ENCODE assay signal across 19 cellular contexts in the genomic region with DNA sequence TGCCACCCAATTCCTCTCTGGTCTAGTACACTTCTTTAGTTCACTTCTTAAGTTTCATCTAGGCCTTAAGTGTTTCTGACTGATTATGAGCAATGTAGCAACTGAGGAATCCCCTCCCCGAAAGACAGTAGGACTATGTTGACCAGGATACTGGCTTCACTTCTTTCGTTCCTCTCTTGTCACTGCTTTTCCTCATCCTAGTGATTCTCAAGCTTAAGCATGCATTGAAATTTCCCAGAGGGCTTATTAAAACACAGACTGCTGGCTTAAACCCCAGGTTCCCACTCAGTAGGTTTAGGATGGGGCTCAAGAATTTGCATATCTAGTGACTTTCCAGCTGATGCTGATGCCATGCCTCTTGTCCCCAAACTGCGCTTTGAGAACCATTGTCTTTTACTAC.
"Had no signal": no experiment of that assay in that cellular context is flagged by ENCODE, and none has a peak within 500 bp of the region (broad histone marks: within the 10 kb centered on the region; RNA-seq: fewer than 3 reads in every experiment).

No MANE protein-coding gene starts in this region.

- H3K27me3 Mint-ChIP-seq: brain, type B pancreatic cell had no signal

- H3K9me3 ChIP-seq: prostate gland, thoracic aorta had no signal

- H3K27ac ChIP-seq: epithelial cell of prostate, prostate gland, thoracic aorta, WERI-Rb-1 had no signal

- H3K4me3 ChIP-seq: lung, prostate gland, thoracic aorta had no signal

- H3K36me3 ChIP-seq: prostate gland, WERI-Rb-1 had no signal

- H3K36me3 Mint-ChIP-seq: activated naive CD4-positive, alpha-beta T cell treated with anti-CD3 and anti-CD28 coated beads, Interleukin-2, amount 50 U/mL, for 24 hours; brain; naive thymus-derived CD8-positive, alpha-beta T cell had no signal

- H3K4me3 Mint-ChIP-seq: activated CD8-positive, alpha-beta T cell treated with anti-CD3 and anti-CD28 coated beads, Interleukin-2, amount 10 ng/mL, durations not matched to agents 7 days and 5 days; activated naive CD4-positive, alpha-beta T cell treated with anti-CD3 and anti-CD28 coated beads, Interleukin-2, amount 50 U/mL, for 24 hours; activated T-helper 1 cell treated with anti-CD3 and anti-CD28 coated beads, Interleukin-12 subunit alpha, Interleukin-12 subunit beta, Interleukin-2, Interleukin-4 antibody, amounts not matched to agents 30 ng/mL and 10 ng/mL and 1 ng/mL, durations not matched to agents 14 hours and 24 hours and 36 hours; brain; naive thymus-derived CD8-positive, alpha-beta T cell; type B pancreatic cell had no signal

- H3K4me1 ChIP-seq: prostate gland had no signal

- H3K4me1 Mint-ChIP-seq: activated naive CD4-positive, alpha-beta T cell treated with anti-CD3 and anti-CD28 coated beads, Interleukin-2, amount 50 U/mL, for 24 hours had no signal

- DNase-seq: activated CD4-positive, alpha-beta T cell treated with anti-CD3 and anti-CD28 coated beads for 1 hour; activated CD4-positive, alpha-beta T cell treated with anti-CD3 and anti-CD28 coated beads, Interleukin-2, amount 50 U/mL, for 1 hour; activated CD8-positive, alpha-beta T cell treated with anti-CD3 and anti-CD28 coated beads, Interleukin-2, amount 10 ng/mL, durations not matched to agents 7 days and 5 days; activated gamma-delta T cell; aorta; left colon; naive thymus-derived CD8-positive, alpha-beta T cell; stimulated activated CD4-positive, alpha-beta T cell treated with anti-CD3 and anti-CD28 coated beads, Interleukin-2, amount 100 ng/mL, for 48 hours; stimulated activated CD8-positive, alpha-beta memory T cell treated with anti-CD3 and anti-CD28 coated beads, Interleukin-4, amount 100 ng/mL, for 48 hours; stimulated activated naive CD4-positive, alpha-beta T cell; WERI-Rb-1 had no signal

- H3K27ac Mint-ChIP-seq: activated CD8-positive, alpha-beta T cell treated with anti-CD3 and anti-CD28 coated beads, Interleukin-2, amount 10 ng/mL, durations not matched to agents 7 days and 5 days; activated naive CD4-positive, alpha-beta T cell treated with anti-CD3 and anti-CD28 coated beads, Interleukin-2, amount 50 U/mL, for 24 hours; activated T-helper 1 cell treated with anti-CD3 and anti-CD28 coated beads, Interleukin-12 subunit alpha, Interleukin-12 subunit beta, Interleukin-2, Interleukin-4 antibody, amounts not matched to agents 30 ng/mL and 10 ng/mL and 1 ng/mL, durations not matched to agents 14 hours and 24 hours and 36 hours; brain; naive thymus-derived CD8-positive, alpha-beta T cell; type B pancreatic cell had no signal

- H3K9me3 Mint-ChIP-seq: activated naive CD4-positive, alpha-beta T cell treated with anti-CD3 and anti-CD28 coated beads, Interleukin-2, amount 50 U/mL, for 24 hours; activated T-helper 1 cell treated with anti-CD3 and anti-CD28 coated beads, Interleukin-12 subunit alpha, Interleukin-12 subunit beta, Interleukin-2, Interleukin-4 antibody, amounts not matched to agents 30 ng/mL and 10 ng/mL and 1 ng/mL, durations not matched to agents 14 hours and 24 hours and 36 hours; naive thymus-derived CD8-positive, alpha-beta T cell; type B pancreatic cell had no signal
